Comparison of ENCODE assay signal across 20 cellular contexts in genomic region chr12:69440016-69440415, GRCh38. TPM values are rescaled to one million over a fixed set of nuclear protein-coding genes. Genes with fewer than 3 reads are reported as not detected.
DNase-seq lines count a peak whose midpoint lies in the region; ATAC-seq and TF ChIP-seq lines count a peak whose summit lies in the region.
"Had no signal": no experiment of that assay in that cellular context is flagged by ENCODE, and none has a peak within 500 bp of the region (broad histone marks: within the 10 kb centered on the region; RNA-seq: fewer than 3 reads in every experiment).

No MANE protein-coding gene starts in this region.

- no peaks in the 10 kb centered on the region for H3K27me3 ChIP-seq in PC-3 (ENCODE audit: low read length)
- H3K27me3 ChIP-seq: BLaER1 treated with 17β-estradiol and CSF1 and Interleukin-3, amounts not matched to agents 10 nM and 100 nM; SJSA1 had no signal

- peaks cover 13% of the 10 kb centered on the region; the same call in 1 of the 2 replicates for H3K4me1 ChIP-seq in PC-3 (ENCODE audit: insufficient read depth, low read length)
- H3K4me1 ChIP-seq: BLaER1 treated with 17β-estradiol and CSF1 and Interleukin-3, amounts not matched to agents 10 nM and 100 nM had no signal

- no peak overlapping the region for H3K9ac ChIP-seq in PC-3 (ENCODE audit: low read length)
- H3K9ac ChIP-seq: BLaER1 treated with 17β-estradiol and CSF1 and Interleukin-3, amounts not matched to agents 10 nM and 100 nM had no signal

- H4K20me1 ChIP-seq in PC-3 (ENCODE audit: low read length): no peaks in the 10 kb centered on the region
- H4K20me1 ChIP-seq: BLaER1 treated with 17β-estradiol and CSF1 and Interleukin-3, amounts not matched to agents 10 nM and 100 nM had no signal

- intact Hi-C loops in PC-3 (cut with micrococcal nuclease): no loop called here

- DNase-seq in NCI-H510A treated with DMSO at 0.1 percent for 48 hours (lab: John Stamatoyannopoulos, UW) (peak; percentile 31), NCI-H510A (lab: John Stamatoyannopoulos, UW) (no peak), PC-3 (peak; percentile 44), islet precursor cell (peak; percentile 67), renal cortical epithelial cell (ENCODE audit: low read depth) (peak; percentile 84), NCI-H2171 (lab: John Stamatoyannopoulos, UW) (no peak), GF-D8 (lab: John Stamatoyannopoulos, UW) (no peak), NCI-H345 treated with DMSO at 0.1 percent for 48 hours (lab: John Stamatoyannopoulos, UW; ENCODE audit: unreplicated experiment) (no peak)
- DNase-seq: DMS 273 treated with DMSO at 0.1 percent for 48 hours, H9, IMR-90, Kasumi-1, NCI-H1105, NCI-H1694 treated with DMSO at 0.1 percent for 48 hours, NCI-H2107, NCI-H226, NCI-H69 had no signal

- no peaks in the 10 kb centered on the region for H3K9me3 ChIP-seq in PC-3 (ENCODE audit: low read length)
- H3K9me3 ChIP-seq: SJSA1 had no signal

- H3K27ac ChIP-seq in PC-3 (ENCODE audit: low read length): no peak overlapping the region
- H3K27ac ChIP-seq: BLaER1 treated with 17β-estradiol and CSF1 and Interleukin-3, amounts not matched to agents 10 nM and 100 nM; RWPE1; SJSA1 had no signal

- CTCF ChIA-PET in PC-3 (lab: Charles Lee): no interaction called here

- no TSS peak for BruUV-seq in PC-3 (replicated peaks; lab: Mats Ljungman, UMichigan)

- H3F3A ChIP-seq in PC-3 (ENCODE audit: low read length, unreplicated experiment): no peaks in the 10 kb centered on the region

- no peaks in the 10 kb centered on the region for H3K36me3 ChIP-seq in PC-3 (ENCODE audit: low read depth, low read length)
- H3K36me3 ChIP-seq: BLaER1 treated with 17β-estradiol and CSF1 and Interleukin-3, amounts not matched to agents 10 nM and 100 nM; SJSA1 had no signal

- POLR2A ChIA-PET in PC-3 (lab: Charles Lee; ENCODE audit: unreplicated experiment): no interaction called here

- no peak overlapping the region for H2AFZ ChIP-seq in PC-3 (ENCODE audit: low read length)

- no peak overlapping the region for H3K4me3 ChIP-seq in PC-3 (ENCODE audit: low read length)
- H3K4me3 ChIP-seq: BLaER1 treated with 17β-estradiol and CSF1 and Interleukin-3, amounts not matched to agents 10 nM and 100 nM; SJSA1 had no signal

- no peak for ATAC-seq in PC-3

- no peak overlapping the region for H3K4me2 ChIP-seq in PC-3 (ENCODE audit: low read length)
- H3K4me2 ChIP-seq: BLaER1 treated with 17β-estradiol and CSF1 and Interleukin-3, amounts not matched to agents 10 nM and 100 nM had no signal

- no peaks in the 10 kb centered on the region for H3K9me2 ChIP-seq in PC-3 (replicated peaks; ENCODE audit: low read length)

- no peak for TF ChIP-seq CTCF in PC-3 (conservative IDR thresholded peaks at IDR 0.05; ENCODE audit: low read depth, low read length)

- no peaks in the 10 kb centered on the region for H3K79me2 ChIP-seq in PC-3 (ENCODE audit: low read length)

RNA-seq across cellular contexts. Expression of gene FRS2, which starts 30.2 kb away (rescaled TPM):
- 17.6 and 35.0 TPM in 2 replicates for total RNA-seq in PC-3 (2014; rRNA removed)
- 47.9 and 73.7 TPM in 2 replicates for total RNA-seq in renal cortical epithelial cell

Comparison
In these comparisons a context has a peak if more than half of its experiments do, and no peak if none do; other contexts are left out.
1. DNase-seq: peak in NCI-H510A treated with DMSO at 0.1 percent for 48 hours (single experiment), PC-3 (single experiment), islet precursor cell (single experiment) and renal cortical epithelial cell (single experiment); none in NCI-H510A (single experiment), NCI-H2171 (single experiment), GF-D8 (single experiment) and NCI-H345 treated with DMSO at 0.1 percent for 48 hours (single experiment).